In genomic region chr5:173230741-173231380, GRCh38 we compare ENCODE assay signal across 32 cellular contexts. TPM values are rescaled to one million over a fixed set of nuclear protein-coding genes. Genes with fewer than 3 reads are reported as not detected.
"Had no signal": no experiment of that assay in that cellular context is flagged by ENCODE, and none has a peak within 500 bp of the region (broad histone marks: within the 10 kb centered on the region; RNA-seq: fewer than 3 reads in every experiment).

No MANE protein-coding gene starts in this region.

- H3K27ac Mint-ChIP-seq: activated CD4-positive, alpha-beta T cell treated with anti-CD3 and anti-CD28 coated beads for 36 hours; activated CD8-positive, alpha-beta memory T cell treated with anti-CD3 and anti-CD28 coated beads, Interleukin-2, amount 10 ng/mL, durations not matched to agents 7 days and 5 days; activated CD8-positive, alpha-beta T cell treated with anti-CD3 and anti-CD28 coated beads, Interleukin-2, amount 10 ng/mL, durations not matched to agents 7 days and 5 days; activated naive CD8-positive, alpha-beta T cell; effector memory CD8-positive, alpha-beta T cell; natural killer cell; T-helper 2 cell treated with Interferon-gamma antibody and Interleukin-4, amounts not matched to agents 5 μg/mL and 100 μg/mL, for 36 hours had no signal

- H3K9me3 ChIP-seq: gastroesophageal sphincter, left lung, suprapubic skin, tibial artery had no signal

- DNase-seq: activated CD4-positive, alpha-beta T cell treated with anti-CD3 and anti-CD28 coated beads for 36 hours; activated CD4-positive, CD25-positive, alpha-beta regulatory T cell; activated CD8-positive, alpha-beta memory T cell treated with anti-CD3 and anti-CD28 coated beads, Interleukin-2, amount 10 ng/mL, durations not matched to agents 7 days and 5 days; activated CD8-positive, alpha-beta T cell treated with anti-CD3 and anti-CD28 coated beads, Interleukin-2, amount 10 ng/mL, durations not matched to agents 7 days and 5 days; activated effector memory CD4-positive, alpha-beta T cell treated with Interleukin-2 at 50 U/mL for 16 hours; activated naive CD4-positive, alpha-beta T cell treated with Interleukin-2 at 50 U/mL for 16 hours; anterior cingulate cortex; cerebellar nuclear complex; cortex of kidney; effector memory CD8-positive, alpha-beta T cell; hypothalamus; left lung; mammary epithelial cell; natural killer cell; stimulated activated CD4-positive, alpha-beta T cell treated with anti-CD3 and anti-CD28 coated beads, Interleukin-15, amount 100 ng/mL, for 24 hours; stimulated activated CD4-positive, alpha-beta T cell treated with anti-CD3 and anti-CD28 coated beads, Interleukin-2, amount 100 ng/mL, for 24 hours; stimulated activated naive CD4-positive, alpha-beta T cell; T-helper 1 cell had no signal

- H3K36me3 Mint-ChIP-seq: activated naive CD8-positive, alpha-beta T cell; natural killer cell had no signal

- H3K4me3 ChIP-seq: gastroesophageal sphincter, left lung, smooth muscle cell, suprapubic skin, tibial artery had no signal

- H3K27ac ChIP-seq: gastroesophageal sphincter, left lung, suprapubic skin, tibial artery had no signal

- H3K9me3 Mint-ChIP-seq: effector memory CD8-positive, alpha-beta T cell; natural killer cell; T-helper 2 cell treated with Interferon-gamma antibody and Interleukin-4, amounts not matched to agents 5 μg/mL and 100 μg/mL, for 36 hours had no signal

- H3K36me3 ChIP-seq: gastroesophageal sphincter, left lung, suprapubic skin, tibial artery had no signal

- H3K4me3 Mint-ChIP-seq: activated CD4-positive, alpha-beta T cell treated with anti-CD3 and anti-CD28 coated beads for 36 hours; activated CD8-positive, alpha-beta memory T cell treated with anti-CD3 and anti-CD28 coated beads, Interleukin-2, amount 10 ng/mL, durations not matched to agents 7 days and 5 days; activated CD8-positive, alpha-beta T cell treated with anti-CD3 and anti-CD28 coated beads, Interleukin-2, amount 10 ng/mL, durations not matched to agents 7 days and 5 days; activated naive CD8-positive, alpha-beta T cell; effector memory CD8-positive, alpha-beta T cell; natural killer cell; T-helper 2 cell treated with Interferon-gamma antibody and Interleukin-4, amounts not matched to agents 5 μg/mL and 100 μg/mL, for 36 hours had no signal

- ATAC-seq: activated CD4-positive, alpha-beta T cell treated with anti-CD3 and anti-CD28 coated beads for 36 hours; activated CD8-positive, alpha-beta memory T cell treated with anti-CD3 and anti-CD28 coated beads, Interleukin-2, amount 10 ng/mL, durations not matched to agents 7 days and 5 days; activated CD8-positive, alpha-beta T cell treated with anti-CD3 and anti-CD28 coated beads, Interleukin-2, amount 10 ng/mL, durations not matched to agents 7 days and 5 days; effector memory CD8-positive, alpha-beta T cell; gastroesophageal sphincter; left lung; natural killer cell had no signal

- H3K4me2 ChIP-seq: smooth muscle cell had no signal

RNA-seq across cellular contexts. Expression of gene NKX2-5, which starts 4.1 kb away (rescaled TPM):
- total RNA-seq: activated CD8-positive, alpha-beta memory T cell treated with anti-CD3 and anti-CD28 coated beads, Interleukin-2, amount 10 ng/mL, durations not matched to agents 7 days and 5 days; activated CD8-positive, alpha-beta T cell treated with anti-CD3 and anti-CD28 coated beads, Interleukin-2, amount 10 ng/mL, durations not matched to agents 7 days and 5 days; bronchial epithelial cell; endothelial cell of umbilical vein; fibroblast of lung; gastroesophageal sphincter; kidney epithelial cell; left lung; mononuclear cell; natural killer cell; osteoblast; posterior vena cava; suprapubic skin; ureter had no signal
- polyA plus RNA-seq: endothelial cell of umbilical vein, fibroblast of lung, mammary epithelial cell had no signal
